Comparison of ENCODE assay signal across 8 cellular contexts in genomic region chr22:38455530-38456271, GRCh38. TPM values are rescaled to one million over a fixed set of nuclear protein-coding genes. Genes with fewer than 3 reads are reported as not detected.
DNase-seq lines count a peak whose midpoint lies in the region; ATAC-seq and TF ChIP-seq lines count a peak whose summit lies in the region.

No MANE protein-coding gene starts in this region.

- H3K4me3 ChIP-seq in ascending aorta, result peak overlapping the region; percentile 53 to 56
- peak overlapping the region in 1 of 2 donors; percentile 19 for H3K4me3 ChIP-seq in left lung
- peak overlapping the region; percentile 26 to 54 for H3K4me3 ChIP-seq in vagina

- H3K36me3 ChIP-seq in ascending aorta, result no peaks in the 10 kb centered on the region
- H3K36me3 ChIP-seq in left lung, result no peaks in the 10 kb centered on the region
- H3K36me3 ChIP-seq in vagina, result no peaks in the 10 kb centered on the region

- ATAC-seq in left lung (peak; percentile 19), esophagus mucosa (no peak)

- H3K27me3 ChIP-seq in ascending aorta, result peaks cover 10% of the 10 kb centered on the region
- peaks cover 41 to 97% of the 10 kb centered on the region in 2 donors for H3K27me3 ChIP-seq in left lung
- H3K27me3 ChIP-seq in vagina, result peaks cover 3% of the 10 kb centered on the region

- no peaks in the 10 kb centered on the region for H3K9me3 ChIP-seq in ascending aorta
- no peaks in the 10 kb centered on the region for H3K9me3 ChIP-seq in left lung
- no peaks in the 10 kb centered on the region for H3K9me3 ChIP-seq in vagina

- H3K27ac ChIP-seq in ascending aorta, result no peak overlapping the region
- H3K27ac ChIP-seq in left lung, result no peak overlapping the region
- no peak overlapping the region for H3K27ac ChIP-seq in vagina

- in situ Hi-C loops in ACHN (cut with HindIII; ENCODE audit: low pct_ligation_motif_present, low pct_unique_long_range_greater_than_20kb, low sequenced_read_pairs), result no loop called here

- H3K4me1 ChIP-seq in ascending aorta (peaks cover 8 to 10% of the 10 kb centered on the region in 2 donors), left lung (peaks cover 0 to 16% of the 10 kb centered on the region in 2 donors), vagina (no peaks in the 10 kb centered on the region)

- intact Hi-C loops in ascending aorta (cut with DNase I), result no loop called here
- intact Hi-C loops in left lung (cut with DNase I), result no loop called here
- intact Hi-C loops in vagina (cut with DNase I), result no loop called here

- no peak for TF ChIP-seq POLR2A in vagina (IDR thresholded peaks at IDR 0.05)

- DNase-seq in stimulated activated CD4-positive, alpha-beta T cell treated with anti-CD3 and anti-CD28 coated beads, Interleukin-15, amount 100 ng/mL, for 24 hours, result peak; percentile 30
- no peak for DNase-seq in stimulated activated CD4-positive, alpha-beta T cell treated with anti-CD3 and anti-CD28 coated beads, Interleukin-2, amount 100 ng/mL, for 48 hours
- DNase-seq in ascending aorta (ENCODE audit: low spot score in 2 of 2) (no peak), left lung (no peak), vagina (ENCODE audit: extremely low spot score in 2 of 2) (no peak), ACHN (no peak), SHP77 treated with DMSO at 0.1 percent for 48 hours (lab: John Stamatoyannopoulos, UW) (no peak)

- TF ChIP-seq CTCF in ascending aorta (IDR thresholded peaks at IDR 0.05), result no peak
- no peak for TF ChIP-seq CTCF in left lung (IDR thresholded peaks at IDR 0.05)
- TF ChIP-seq CTCF in vagina (IDR thresholded peaks at IDR 0.05), result no peak

RNA-seq across cellular contexts. Expression of gene KCNJ4, which starts 0.7 kb away (rescaled TPM):
- total RNA-seq in ascending aorta, result not detected
- not detected for total RNA-seq in left lung
- not detected for total RNA-seq in vagina
- not detected for total RNA-seq in esophagus mucosa

RNA-seq across cellular contexts. Expression of gene KDELR3, which starts 12.2 kb away (rescaled TPM):
- total RNA-seq in ascending aorta (11.8 TPM), left lung (10 to 100 TPM; 25.9 to 53.8 TPM), vagina (3.9 TPM), esophagus mucosa (3.2 TPM)

RNA-seq across cellular contexts. Expression of gene DDX17, which starts 50.4 kb away (rescaled TPM):
- total RNA-seq in ascending aorta (837 TPM), left lung (100 to 1,000 TPM; 384 to 410 TPM), vagina (1,042 TPM), esophagus mucosa (183 TPM)
